19 cellular contexts compared by ENCODE assay signal in the genomic region with DNA sequence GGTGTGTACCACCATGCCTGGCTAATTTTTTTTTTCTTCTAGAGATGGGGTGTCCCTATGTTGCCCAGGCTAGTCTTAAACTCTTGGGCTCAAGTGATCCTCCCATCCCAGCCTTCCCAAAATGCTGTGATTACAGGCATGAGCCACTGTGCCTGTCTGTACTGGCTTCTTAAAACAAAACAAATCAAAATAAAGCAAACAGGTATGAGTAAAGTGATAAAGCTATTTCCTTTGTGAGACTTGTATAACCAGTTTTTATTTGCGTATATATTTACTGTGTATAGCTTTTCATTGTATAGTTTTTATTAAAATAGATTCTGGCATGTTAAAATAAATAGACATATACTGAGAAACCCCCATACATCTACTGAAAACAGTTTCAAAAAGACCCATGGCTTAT.
"Had no signal": no experiment of that assay in that cellular context is flagged by ENCODE, and none has a peak within 500 bp of the region (broad histone marks: within the 10 kb centered on the region; RNA-seq: fewer than 3 reads in every experiment).

No MANE protein-coding gene starts in this region.

- H2AFZ ChIP-seq: parathyroid adenoma had no signal

- H3K27me3 ChIP-seq: heart left ventricle, neutrophil, tibial artery, uterus had no signal

- H3K9me3 ChIP-seq: heart left ventricle, left ventricle myocardium inferior, neutrophil, SK-N-SH, tibial artery, uterus had no signal

- ATAC-seq: activated CD8-positive, alpha-beta T cell treated with anti-CD3 and anti-CD28 coated beads for 36 hours; heart left ventricle; natural killer cell treated with Interleukin-12 subunit alpha and Interleukin-12 subunit beta and Interleukin-15 and Interleukin-18, amount 100 ng/mL, for 72 hours; stimulated activated naive CD8-positive, alpha-beta T cell treated with anti-CD3 and anti-CD28 coated beads, Interleukin-15, Interleukin-2, amounts not matched to agents 100 U/mL and 50 U/mL, for 24 hours had no signal

- H3K27ac Mint-ChIP-seq: activated CD4-positive, alpha-beta T cell treated with anti-CD3 and anti-CD28 coated beads, Interleukin-2, amount 10 ng/mL, durations not matched to agents 24 days and 14 days; activated CD8-positive, alpha-beta T cell treated with anti-CD3 and anti-CD28 coated beads for 36 hours; activated naive CD4-positive, alpha-beta T cell treated with anti-CD3 and anti-CD28 coated beads for 36 hours; dendritic cell treated with granulocyte-macrophage colony-stimulating factor and Interleukin-4, amounts not matched to agents 40 ng/mL and 50 ng/mL, for 4 days; natural killer cell treated with Interleukin-12 subunit alpha and Interleukin-12 subunit beta and Interleukin-15 and Interleukin-18, amount 100 ng/mL, for 72 hours had no signal

- DNase-seq: activated CD4-positive, alpha-beta T cell treated with anti-CD3 and anti-CD28 coated beads, Interleukin-2, amount 10 ng/mL, durations not matched to agents 24 days and 14 days; activated CD8-positive, alpha-beta T cell treated with anti-CD3 and anti-CD28 coated beads for 36 hours; activated naive CD4-positive, alpha-beta T cell treated with anti-CD3 and anti-CD28 coated beads for 36 hours; activated T-cell treated with anti-CD3 and anti-CD28 coated beads, Interleukin-2, amount 50 U/mL, for 24 hours; effector CD8-positive, alpha-beta T cell; heart left ventricle; left ventricle myocardium inferior; mesendoderm; SK-N-SH; stimulated activated CD8-positive, alpha-beta memory T cell treated with anti-CD3 and anti-CD28 coated beads, Interleukin-4, amount 100 ng/mL, for 48 hours; stimulated activated naive CD8-positive, alpha-beta T cell treated with anti-CD3 and anti-CD28 coated beads, Interleukin-15, Interleukin-2, amounts not matched to agents 100 U/mL and 50 U/mL, for 24 hours; substantia nigra; T-helper 9 cell; tibial artery; uterus had no signal

- H3K36me3 ChIP-seq: left ventricle myocardium inferior, tibial artery, uterus had no signal

- H3K4me3 Mint-ChIP-seq: activated CD4-positive, alpha-beta T cell treated with anti-CD3 and anti-CD28 coated beads, Interleukin-2, amount 10 ng/mL, durations not matched to agents 24 days and 14 days; activated CD8-positive, alpha-beta T cell treated with anti-CD3 and anti-CD28 coated beads for 36 hours; activated naive CD4-positive, alpha-beta T cell treated with anti-CD3 and anti-CD28 coated beads for 36 hours; activated T-cell treated with anti-CD3 and anti-CD28 coated beads, Interleukin-2, amount 50 U/mL, for 24 hours; dendritic cell treated with granulocyte-macrophage colony-stimulating factor and Interleukin-4, amounts not matched to agents 40 ng/mL and 50 ng/mL, for 4 days; natural killer cell treated with Interleukin-12 subunit alpha and Interleukin-12 subunit beta and Interleukin-15 and Interleukin-18, amount 100 ng/mL, for 72 hours had no signal

- H3K27me3 Mint-ChIP-seq: activated CD4-positive, alpha-beta T cell treated with anti-CD3 and anti-CD28 coated beads, Interleukin-2, amount 10 ng/mL, durations not matched to agents 24 days and 14 days; activated CD8-positive, alpha-beta T cell treated with anti-CD3 and anti-CD28 coated beads for 36 hours; activated T-cell treated with anti-CD3 and anti-CD28 coated beads, Interleukin-2, amount 50 U/mL, for 24 hours; dendritic cell treated with granulocyte-macrophage colony-stimulating factor and Interleukin-4, amounts not matched to agents 40 ng/mL and 50 ng/mL, for 4 days; natural killer cell treated with Interleukin-12 subunit alpha and Interleukin-12 subunit beta and Interleukin-15 and Interleukin-18, amount 100 ng/mL, for 72 hours had no signal

- H3K9me3 Mint-ChIP-seq: activated CD4-positive, alpha-beta T cell treated with anti-CD3 and anti-CD28 coated beads, Interleukin-2, amount 10 ng/mL, durations not matched to agents 24 days and 14 days; activated CD8-positive, alpha-beta T cell treated with anti-CD3 and anti-CD28 coated beads for 36 hours; activated naive CD4-positive, alpha-beta T cell treated with anti-CD3 and anti-CD28 coated beads for 36 hours; activated T-cell treated with anti-CD3 and anti-CD28 coated beads, Interleukin-2, amount 50 U/mL, for 24 hours; dendritic cell treated with granulocyte-macrophage colony-stimulating factor and Interleukin-4, amounts not matched to agents 40 ng/mL and 50 ng/mL, for 4 days; natural killer cell treated with Interleukin-12 subunit alpha and Interleukin-12 subunit beta and Interleukin-15 and Interleukin-18, amount 100 ng/mL, for 72 hours had no signal

- H3K4me3 ChIP-seq: heart left ventricle, left ventricle myocardium inferior, tibial artery, uterus had no signal

- H3K9me2 ChIP-seq: SK-N-SH had no signal

- H3K4me2 ChIP-seq: SK-N-SH had no signal

- H3K27ac ChIP-seq: heart left ventricle, left ventricle myocardium inferior, neutrophil, parathyroid adenoma, tibial artery, uterus had no signal

- H3K4me1 ChIP-seq: uterus had no signal
